9 cellular contexts compared by ENCODE assay signal in the genomic region with DNA sequence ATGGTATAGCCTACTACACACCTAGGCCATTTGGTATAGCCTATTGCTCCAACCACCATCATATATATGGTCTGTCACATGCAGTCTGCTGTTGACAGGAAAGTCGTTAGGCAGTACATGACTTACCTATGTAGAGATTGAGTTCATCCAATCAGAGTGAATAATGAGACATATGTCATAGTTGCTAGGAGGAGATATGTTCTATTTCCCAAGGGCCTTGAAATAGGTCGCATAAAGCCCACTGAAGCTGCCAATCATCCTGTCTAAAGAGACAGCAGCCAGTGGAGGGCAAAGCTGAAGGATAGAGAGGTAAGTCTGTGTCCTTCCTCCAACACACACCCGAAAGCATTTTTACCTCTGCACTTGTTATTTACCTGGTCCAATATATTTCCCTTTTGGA.
DNase-seq lines count a peak whose midpoint lies in the region; ATAC-seq lines count a peak whose summit lies in the region.
"Had no signal": no experiment of that assay in that cellular context is flagged by ENCODE, and none has a peak within 500 bp of the region (broad histone marks: within the 10 kb centered on the region; RNA-seq: fewer than 3 reads in every experiment).

No MANE protein-coding gene starts in this region.

- peak; percentile 93 for ATAC-seq in HG02884 (IDR thresholded peaks at IDR 0.05; ENCODE audit: unreplicated experiment)
- no peak for ATAC-seq in GM21723 (IDR thresholded peaks at IDR 0.05; ENCODE audit: unreplicated experiment)

- DNase-seq in DMS153 (lab: John Stamatoyannopoulos, UW) (peak; percentile 22), DMS153 treated with DMSO at 0.1 percent for 48 hours (lab: John Stamatoyannopoulos, UW; ENCODE audit: unreplicated experiment) (no peak), NCI-H82 (lab: John Stamatoyannopoulos, UW) (peak; percentile 82), lung microvascular endothelial cell (ENCODE audit: low read depth in 2 of 2) (peak; percentile 27 to 54), amniotic stem cell (lab: John Stamatoyannopoulos, UW) (no peak)
- DNase-seq in NK-92 treated with Interleukin-12 subunit alpha and Interleukin-12 subunit beta, amount 100 ng/mL, for 24 hours (lab: John Stamatoyannopoulos, UW): no peak
- DNase-seq: activated gamma-delta T cell treated with Interleukin-2 at 50 U/mL for 16 hours had no signal

Comparison
In these comparisons a context has a peak if more than half of its experiments do, and no peak if none do; other contexts are left out.
1. DNase-seq: peak in DMS153 (single experiment), NCI-H82 (single experiment) and lung microvascular endothelial cell (2 of 2); none in DMS153 treated with DMSO at 0.1 percent for 48 hours (single experiment), amniotic stem cell (single experiment) and NK-92 treated with Interleukin-12 subunit alpha and Interleukin-12 subunit beta, amount 100 ng/mL, for 24 hours (single experiment).